Comparison of ENCODE assay signal across 8 cellular contexts in genomic region chr1:236096660-236097482, GRCh38. TPM values are rescaled to one million over a fixed set of nuclear protein-coding genes. Genes with fewer than 3 reads are reported as not detected.
DNase-seq lines count a peak whose midpoint lies in the region; ATAC-seq and TF ChIP-seq lines count a peak whose summit lies in the region.
"Not testable (repeated sequence)": the region's sequence is repeated elsewhere in the genome, so short reads cannot be mapped to it uniquely, and the experiment has no call there.

No MANE protein-coding gene starts in this region.

- H3K9me3 ChIP-seq in left lung, thyroid gland: not testable (repeated sequence)

- not testable (repeated sequence) for H3K4me3 ChIP-seq in left lung; thyroid gland (replicated peaks in 1 of 3)

- H3K27ac ChIP-seq in left lung, thyroid gland: not testable (repeated sequence)

- 72 to 73% methylated on average over 15 of the region's 15 CpGs for WGBS in thyroid gland, 2 donors

- TF ChIP-seq POLR2A in thyroid gland (IDR thresholded peaks at IDR 0.05): not testable (repeated sequence)

- DNase-seq in M059J (ENCODE audit: low read depth): peak; percentile 66
- DNase-seq in T follicular helper cell (ENCODE audit: low read depth): peak; percentile 71
- peak; percentile 78 to 87 for DNase-seq in activated T-helper 1 cell treated with anti-CD3 and anti-CD28 coated beads, Interleukin-2, amount 50 U/mL, for 16 hours (ENCODE audit: low read depth in 1 of 2, low spot score in 1 of 2)
- DNase-seq in ecto neural progenitor cell (ENCODE audit: low spot score): peak; percentile 66
- DNase-seq in left lung: peak; percentile 87 to 96
- peak; percentile 33 for DNase-seq in smooth muscle cell of the brain vasculature (ENCODE audit: low read depth, low spot score)
- peak; percentile 90 to 95 for DNase-seq in thyroid gland

- not testable (repeated sequence) for H3K4me1 ChIP-seq in left lung, thyroid gland

- not testable (repeated sequence) for TF ChIP-seq CTCF in left lung (IDR thresholded peaks at IDR 0.05); thyroid gland (IDR thresholded peaks at IDR 0.05)

- ATAC-seq in GM18909 (IDR thresholded peaks at IDR 0.05; ENCODE audit: poor library complexity, unreplicated experiment): peak; percentile 51
- not testable (repeated sequence) for ATAC-seq in left lung

- H3K36me3 ChIP-seq in left lung, thyroid gland: not testable (repeated sequence)

- intact Hi-C loops in left lung (cut with DNase I); thyroid gland (cut with DNase I): not testable (repeated sequence)

- peaks cover 0 to 14% of the 10 kb centered on the region in 2 donors for H3K27me3 ChIP-seq in left lung
- H3K27me3 ChIP-seq in thyroid gland: not testable (repeated sequence)

RNA-seq across cellular contexts. Expression of gene NID1, which starts 32.0 kb away (rescaled TPM):
- 33.1 and 60.4 TPM in 2 replicates for total RNA-seq in M059J (2014; rRNA removed; shearing (Covaris generic))
- total RNA-seq in left lung: 10 to 100 TPM; 55.4 to 77.4 TPM
- 10 to 100 TPM; 27.8 to 91.8 (median 69.4) TPM for total RNA-seq in thyroid gland

RNA-seq across cellular contexts. Expression of gene GPR137B, which starts 45.5 kb away (rescaled TPM):
- 10.2 and 14.2 TPM in 2 replicates for total RNA-seq in M059J (2014; rRNA removed; shearing (Covaris generic))
- 10 to 100 TPM; 18.2 to 37.4 TPM for total RNA-seq in left lung
- 10 to 100 TPM; 15.1 to 30.0 (median 15.6) TPM for total RNA-seq in thyroid gland

Comparison
In these comparisons a context has a peak if more than half of its experiments do, and no peak if none do; other contexts are left out.
1. DNase-seq: peak in every context shown above with its lines; median percentile 92 in thyroid gland; 92 in left lung; 82 in activated T-helper 1 cell treated with anti-CD3 and anti-CD28 coated beads, Interleukin-2, amount 50 U/mL, for 16 hours; 71 in T follicular helper cell; 66 in M059J; 66 in ecto neural progenitor cell; 33 in smooth muscle cell of the brain vasculature.